ENCODE assay signal across 1 cellular context in genomic region chr17:68379150-68379510, GRCh38.
TF ChIP-seq lines count a peak whose summit lies in the region.

No MANE protein-coding gene starts in this region.

TF ChIP-seq in SK-N-SH, 30 proteins besides CTCF, POLR2A, EP300 and RAD21 (continued from another document):
- TF ChIP-seq USF2 (IDR thresholded peaks at IDR 0.05; ENCODE audit: borderline replicate concordance, low read depth, low read length) (no peak), GATA2 (CRISPR knock-in tag; IDR thresholded peaks at IDR 0.05) (no peak), CHD2 (IDR thresholded peaks at IDR 0.05; ENCODE audit: low read length, partially characterized antibody) (no peak)
TF ChIP-seq in SK-N-SH: peak in this region for 0.
